ENCODE assay signal across 23 cellular contexts in the genomic region with DNA sequence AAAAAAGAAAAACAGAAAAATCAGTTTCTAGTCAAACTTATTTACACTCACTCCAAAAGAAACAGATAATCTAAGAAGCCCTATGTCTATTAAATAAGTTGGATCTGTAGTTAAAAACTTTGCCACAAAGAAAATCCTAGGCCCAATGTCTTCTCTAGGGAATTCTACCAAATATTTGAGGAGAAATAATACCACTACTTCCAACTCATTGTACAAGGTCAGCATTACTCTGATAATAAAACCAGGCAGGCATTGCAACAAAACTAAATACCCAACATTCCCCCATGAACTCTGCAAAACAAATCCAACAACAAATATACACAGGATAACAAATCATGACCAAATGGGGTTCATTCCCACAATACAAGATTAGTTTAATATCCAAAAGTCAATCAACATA.
"Had no signal": no experiment of that assay in that cellular context is flagged by ENCODE, and none has a peak within 500 bp of the region (broad histone marks: within the 10 kb centered on the region; RNA-seq: fewer than 3 reads in every experiment).

No MANE protein-coding gene starts in this region.

- DNase-seq: cortex of kidney; effector CD4-positive, alpha-beta T cell; foreskin melanocyte; glutamatergic neuron; heart right ventricle; hippocampal formation; islet precursor cell; left ventricle myocardium superior; lower lobe of right lung; natural killer cell; occipital lobe; ovary; posterior cingulate gyrus; psoas muscle; right cardiac atrium; sigmoid colon; spleen; stimulated activated naive B cell treated with anti-CD40 and anti-IgM and Interleukin-4, amounts not matched to agents 10 μg/mL and 1 μg/mL and 100 μg/mL, for 72 hours; thyroid gland; trophoblast cell had no signal

- ATAC-seq: heart right ventricle; left ventricle myocardium superior; lower lobe of right lung; natural killer cell; right cardiac atrium; stimulated activated naive B cell treated with anti-CD40 and anti-IgM and Interleukin-4, amounts not matched to agents 10 μg/mL and 1 μg/mL and 100 μg/mL, for 72 hours had no signal

- H3K4me3 ChIP-seq: heart right ventricle, lower lobe of right lung, ovary, psoas muscle, sigmoid colon, skin epidermis, spleen, suprapubic skin, thyroid gland, vagina had no signal
